8 cellular contexts compared by ENCODE assay signal in genomic region chr15:35545825-35546580, GRCh38.
A peak's percentile ranks its signal among the peaks of the same experiment; 100 is the strongest.
DNase-seq lines count a peak whose midpoint lies in the region; ATAC-seq, FAIRE-seq and TF ChIP-seq lines count a peak whose summit lies in the region.

Gene DPH6 (minus strand): TSS chr15:35546165. CDS start chr15:35546141, 24 bp downstream.

- no peaks in the 10 kb centered on the region for H3K9me3 ChIP-seq in muscle layer of colon (ENCODE audit: low read length)

- FAIRE-seq in D721Med (lab: Jason Lieb, UNC) (no peak), HTR-8/SVneo (lab: Jason Lieb, UNC) (peak; percentile 86)

- H3K9ac ChIP-seq in muscle layer of colon (ENCODE audit: low read length): peak within 1 kb of the TSS; percentile 63

- DNase-seq in D721Med (ENCODE audit: insufficient read length, low spot score) (peak; percentile 37), HTR-8/SVneo (ENCODE audit: insufficient read length, low spot score) (peak; percentile 61), OCI-M1 (lab: John Stamatoyannopoulos, UW) (peak; percentile 87), activated T-cell treated with anti-CD3 and anti-CD28 coated beads for 4 hours (peak; percentile 71), erythroblast (lab: John Stamatoyannopoulos, UW) (peak; percentile 91 to 95)
- DNase-seq in stimulated activated CD8-positive, alpha-beta memory T cell treated with anti-CD3 and anti-CD28 coated beads, Interleukin-7, amount 100 ng/mL, for 1 hour (ENCODE audit: low read depth in 2 of 2): peak; percentile 56 to 57

- no peaks in the 10 kb centered on the region for H3K36me3 ChIP-seq in muscle layer of colon (ENCODE audit: insufficient read depth, low read length)

- peak within 1 kb of the TSS; percentile 89 for H3K27ac ChIP-seq in muscle layer of colon (ENCODE audit: low read depth, low read length)

- H3K27me3 ChIP-seq in muscle layer of colon (ENCODE audit: control insufficient read depth in 1 of 2, insufficient read depth in 2 of 2, low read length in 2 of 2): no peaks in the 10 kb centered on the region

- H3K4me1 ChIP-seq in muscle layer of colon (ENCODE audit: insufficient read depth, low read length): peaks cover 17% of the 10 kb centered on the region

- peak within 1 kb of the TSS; percentile 91 to 93 for H3K4me3 ChIP-seq in muscle layer of colon (ENCODE audit: low read depth in 1 of 2, low read length in 2 of 2)

- no peak for TF ChIP-seq CTCF in D721Med (IDR thresholded peaks at IDR 0.05; ENCODE audit: insufficient read depth, missing control alignments)

- ATAC-seq in GM21381 (IDR thresholded peaks at IDR 0.05; ENCODE audit: unreplicated experiment): peak; percentile 89

- peak; percentile 94 for TF ChIP-seq POLR2A in erythroblast (IDR thresholded peaks at IDR 0.05; ENCODE audit: low read length)

Comparison
In these comparisons a context has a peak if more than half of its experiments do, and no peak if none do; other contexts are left out.
1. Peak in every context shown above with its lines: DNase-seq, ATAC-seq, H3K4me3 ChIP-seq and H3K27ac ChIP-seq.
2. DNase-seq: peak in every context shown above with its lines; median percentile 93 in erythroblast; 87 in OCI-M1; 71 in activated T-cell treated with anti-CD3 and anti-CD28 coated beads for 4 hours; 61 in HTR-8/SVneo; 56 in stimulated activated CD8-positive, alpha-beta memory T cell treated with anti-CD3 and anti-CD28 coated beads, Interleukin-7, amount 100 ng/mL, for 1 hour; 37 in D721Med.